27 cellular contexts compared by ENCODE assay signal in genomic region chr5:534006-534742, GRCh38. TPM values are rescaled to one million over a fixed set of nuclear protein-coding genes. Genes with fewer than 3 reads are reported as not detected.
DNase-seq lines count a peak whose midpoint lies in the region; ATAC-seq and TF ChIP-seq lines count a peak whose summit lies in the region.
"Had no signal": no experiment of that assay in that cellular context is flagged by ENCODE, and none has a peak within 500 bp of the region (broad histone marks: within the 10 kb centered on the region; RNA-seq: fewer than 3 reads in every experiment).

No MANE protein-coding gene starts in this region.

- H2AFZ ChIP-seq in H9 (ENCODE audit: low read length), result no peak overlapping the region

- H3K23ac ChIP-seq in H9 (ENCODE audit: insufficient read length, low read depth, low read length), result no peak overlapping the region

- no peaks in the 10 kb centered on the region for H3K79me2 ChIP-seq in H9 (ENCODE audit: insufficient read depth, low read length)

- no peak overlapping the region for H2BK5ac ChIP-seq in H9 (ENCODE audit: insufficient read length, low read length)

- H3K9me3 ChIP-seq in BE2C, result no peaks in the 10 kb centered on the region
- H3K9me3 ChIP-seq in H9 (ENCODE audit: control insufficient read depth, low read depth, low read length), result no peaks in the 10 kb centered on the region
- no peaks in the 10 kb centered on the region for H3K9me3 ChIP-seq in lower lobe of right lung
- H3K9me3 ChIP-seq: esophagus muscularis mucosa, heart right ventricle, Peyer's patch, SJCRH30, thyroid gland had no signal

- no peak overlapping the region for H3K4ac ChIP-seq in H9 (ENCODE audit: low read depth, low read length)

- H4K5ac ChIP-seq in H9 (ENCODE audit: insufficient read length, low read depth, low read length), result no peak overlapping the region

- DNase-seq in BE2C, result peak; percentile 4
- DNase-seq in H9, result no peak
- peak; percentile 91 for DNase-seq in chondrocyte (ENCODE audit: low spot score)
- DNase-seq in lower lobe of right lung, result peak; percentile 44
- DNase-seq in hippocampal formation (lab: John Stamatoyannopoulos, UW), result no peak
- no peak for DNase-seq in NCI-H748 treated with DMSO at 0.1 percent for 48 hours (lab: John Stamatoyannopoulos, UW)
- DNase-seq: ACHN; activated T-cell treated with anti-CD3 and anti-CD28 coated beads, Interleukin-2, amount 50 U/mL, for 72 hours; foreskin fibroblast; GOT3; NCI-H1417; NCI-H2029; NCI-H524; nephron progenitor cell; SJCRH30; stimulated activated CD4-positive, alpha-beta T cell treated with anti-CD3 and anti-CD28 coated beads, Interleukin-12 subunit alpha, Interleukin-12 subunit beta, amount 100 ng/mL, for 4 hours; stimulated activated CD4-positive, alpha-beta T cell treated with anti-CD3 and anti-CD28 coated beads, Interleukin-2, amount 100 ng/mL, for 48 hours; T-helper 9 cell; thyroid gland; WERI-Rb-1 had no signal

- TF ChIP-seq CTCF in BE2C (IDR thresholded peaks at IDR 0.05; ENCODE audit: low read depth, low read length) (no peak), H9 (conservative IDR thresholded peaks at IDR 0.05) (no peak), chondrocyte (IDR thresholded peaks at IDR 0.05) (no peak), lower lobe of right lung (IDR thresholded peaks at IDR 0.05) (no peak)

- H4K8ac ChIP-seq in H9 (replicated peaks; ENCODE audit: insufficient read length, low read depth, low read length), result no peak overlapping the region

- peaks cover 3% of the 10 kb centered on the region for H4K20me1 ChIP-seq in H9 (ENCODE audit: control insufficient read depth, insufficient read depth, insufficient read length)

- H3K4me3 Mint-ChIP-seq in H9 (no peak overlapping the region), chondrocyte (ENCODE audit: unreplicated experiment) (no peak overlapping the region)
- H3K4me3 Mint-ChIP-seq: activated T-cell treated with anti-CD3 and anti-CD28 coated beads, Interleukin-2, amount 50 U/mL, for 72 hours; B cell; CD8-positive, alpha-beta memory T cell; central memory CD8-positive, alpha-beta T cell; nephron progenitor cell had no signal

- WGBS in H9 (ENCODE audit: extremely low coverage, insufficient read length, low lambda C conversion rate), result no CpG with 5 or more reads among the region's 33 CpGs

- no peaks in the 10 kb centered on the region; the same call in 1 of the 2 replicates for H3K4me1 ChIP-seq in BE2C
- no peaks in the 10 kb centered on the region for H3K4me1 ChIP-seq in H9 (ENCODE audit: insufficient read depth, low read length)
- H3K4me1 ChIP-seq in lower lobe of right lung, result peaks cover 14% of the 10 kb centered on the region
- H3K4me1 ChIP-seq: esophagus muscularis mucosa, SJCRH30 had no signal

- H3K56ac ChIP-seq in H9 (ENCODE audit: insufficient read length, low read depth, low read length), result no peak overlapping the region

- H4K91ac ChIP-seq in H9 (ENCODE audit: insufficient read length, low read depth, low read length), result no peak overlapping the region

- no peak overlapping the region for H2BK12ac ChIP-seq in H9 (ENCODE audit: insufficient read length, low read depth, low read length)

- H3K23me2 ChIP-seq in H9 (ENCODE audit: insufficient read length, low read depth, low read length, poor library complexity, severe bottlenecking), result no peaks in the 10 kb centered on the region

- no peak overlapping the region for H3K18ac ChIP-seq in H9 (ENCODE audit: insufficient read length, low read depth, low read length)

- H3K79me1 ChIP-seq in H9 (ENCODE audit: insufficient read depth, low read depth, low read length, poor library complexity, severe bottlenecking), result no peaks in the 10 kb centered on the region

- no peaks in the 10 kb centered on the region for H3K36me3 ChIP-seq in BE2C
- no peaks in the 10 kb centered on the region for H3K36me3 ChIP-seq in lower lobe of right lung
- H3K36me3 ChIP-seq: esophagus muscularis mucosa, heart right ventricle, Peyer's patch, SJCRH30, thyroid gland, WERI-Rb-1 had no signal

- H3K27me3 ChIP-seq in BE2C (peaks cover 28% of the 10 kb centered on the region), H9 (ENCODE audit: insufficient read depth, low read length) (peaks cover 4% of the 10 kb centered on the region; the same call in 1 of the 2 replicates), lower lobe of right lung (ENCODE audit: low read depth) (peaks cover 82% of the 10 kb centered on the region)

- H2AK5ac ChIP-seq in H9 (ENCODE audit: insufficient read length, low read length), result no peak overlapping the region

- no peak overlapping the region for H3K4me2 ChIP-seq in H9 (ENCODE audit: insufficient read depth, insufficient read length, low read length)

- no peak overlapping the region for H2BK120ac ChIP-seq in H9 (ENCODE audit: low read depth, low read length, poor library complexity, severe bottlenecking)

- ATAC-seq in lower lobe of right lung (no peak), HG03097 (IDR thresholded peaks at IDR 0.05; ENCODE audit: low FRiP score, unreplicated experiment) (no peak)
- ATAC-seq: activated T-cell treated with anti-CD3 and anti-CD28 coated beads, Interleukin-2, amount 50 U/mL, for 72 hours; heart right ventricle had no signal

- H2BK15ac ChIP-seq in H9 (ENCODE audit: low read depth, low read length), result no peak overlapping the region

- H3K9me3 Mint-ChIP-seq in H9 (peaks cover 0 to 4% of the 10 kb centered on the region in 2 experiments; a peak in 2 of 5 replicates), chondrocyte (ENCODE audit: low read depth) (no peaks in the 10 kb centered on the region)
- H3K9me3 Mint-ChIP-seq: activated T-cell treated with anti-CD3 and anti-CD28 coated beads, Interleukin-2, amount 50 U/mL, for 72 hours; CD8-positive, alpha-beta memory T cell; central memory CD8-positive, alpha-beta T cell had no signal

- H3K27ac ChIP-seq in H9 (ENCODE audit: insufficient read length, low read depth, low read length) (no peak overlapping the region), lower lobe of right lung (no peak overlapping the region)
- H3K27ac ChIP-seq: esophagus muscularis mucosa, heart right ventricle, Peyer's patch, SJCRH30, thyroid gland, WERI-Rb-1 had no signal

- H3K14ac ChIP-seq in H9 (ENCODE audit: insufficient read depth, low read length), result peak overlapping the region; percentile 73; the same call in 1 of the 2 replicates

- no peaks in the 10 kb centered on the region for H3K36me3 Mint-ChIP-seq in H9 (ENCODE audit: insufficient read depth in 1 of 3, low read depth in 3 of 3)
- H3K36me3 Mint-ChIP-seq in chondrocyte (ENCODE audit: low read depth), result peaks cover 1% of the 10 kb centered on the region
- H3K36me3 Mint-ChIP-seq: CD8-positive, alpha-beta memory T cell had no signal

- H3T11ph ChIP-seq in H9 (ENCODE audit: low read length), result no peak overlapping the region

- no peak overlapping the region for H3K9ac ChIP-seq in H9 (ENCODE audit: extremely low read depth, insufficient read length, low read length)

- H3K27ac Mint-ChIP-seq in H9 (no peak overlapping the region), chondrocyte (ENCODE audit: unreplicated experiment) (no peak overlapping the region)
- H3K27ac Mint-ChIP-seq: activated T-cell treated with anti-CD3 and anti-CD28 coated beads, Interleukin-2, amount 50 U/mL, for 72 hours; B cell; CD8-positive, alpha-beta memory T cell; nephron progenitor cell had no signal

- intact Hi-C loops in lower lobe of right lung (cut with DNase I), result no loop called here

- H3K4me3 ChIP-seq in BE2C (ENCODE audit: low read depth, low read length) (no peak overlapping the region), lower lobe of right lung (no peak overlapping the region)
- H3K4me3 ChIP-seq: esophagus muscularis mucosa, heart right ventricle, Peyer's patch, SJCRH30, thyroid gland had no signal

- H3K27me3 Mint-ChIP-seq in H9 (ENCODE audit: low read depth), result peaks cover 63% of the 10 kb centered on the region
- H3K27me3 Mint-ChIP-seq in chondrocyte (ENCODE audit: low read depth), result peaks cover 45% of the 10 kb centered on the region

- no peak overlapping the region for H2BK20ac ChIP-seq in H9 (ENCODE audit: low read depth, low read length, poor library complexity, severe bottlenecking)

- peaks cover 5 to 11% of the 10 kb centered on the region in 2 experiments; a peak in 3 of 4 replicates for H3K4me1 Mint-ChIP-seq in H9
- no peaks in the 10 kb centered on the region for H3K4me1 Mint-ChIP-seq in chondrocyte (ENCODE audit: low read depth)

RNA-seq across cellular contexts. Expression of gene SLC9A3, which starts 9.9 kb away (rescaled TPM):
- polyA plus RNA-seq in BE2C (2012; ENCODE audit: insufficient read depth, insufficient read length, low read depth), result 2.3 TPM
- total RNA-seq in H9 (2021) (0.75 and 0.85 TPM in 2 replicates), chondrocyte (0.95 to 1.4 TPM (median 1.1 TPM) in 3 replicates), lower lobe of right lung (1.1 TPM)

Comparison
In these comparisons a context has a peak if more than half of its experiments do, and no peak if none do; other contexts are left out.
1. DNase-seq: peak in BE2C (single experiment), chondrocyte (single experiment) and lower lobe of right lung (single experiment); none in H9 (single experiment), hippocampal formation (0 of 2) and NCI-H748 treated with DMSO at 0.1 percent for 48 hours (single experiment).